In genomic region chr20:62122659-62123449, GRCh38 we compare ENCODE assay signal across 8 cellular contexts. TPM values are rescaled to one million over a fixed set of nuclear protein-coding genes. Genes with fewer than 3 reads are reported as not detected.
DNase-seq lines count a peak whose midpoint lies in the region; ATAC-seq and TF ChIP-seq lines count a peak whose summit lies in the region.

No MANE protein-coding gene starts in this region.

- TF ChIP-seq EP300 in gastroesophageal sphincter (IDR thresholded peaks at IDR 0.05): no peak

- peak overlapping the region; percentile 82 for H3K4me3 Mint-ChIP-seq in activated T-helper 2 cell treated with anti-CD3 and anti-CD28 coated beads, Interferon-gamma antibody, Interleukin-2, Interleukin-4, amounts not matched to agents 10 μg/mL and 5 μg/mL and 100 μg/mL, durations not matched to agents 14 hours and 24 hours and 36 hours (ENCODE audit: low read depth)

- in situ Hi-C loops in GM13977 (cut with MboI; ENCODE audit: low pct_unique_long_range_greater_than_20kb, low sequenced_read_pairs, unreplicated experiment): no loop called here

- H3K4me3 ChIP-seq in gastroesophageal sphincter (peak overlapping the region; percentile 75 to 84), psoas muscle (peak overlapping the region; percentile 81)

- no CpG with 5 or more reads among the region's 76 CpGs for WGBS in gastroesophageal sphincter (ENCODE audit: low coverage in 1 of 2), 2 donors
- WGBS in psoas muscle, 3 donors: 1% methylated on average over 23 to 76 of the region's 76 CpGs

- TF ChIP-seq CTCF in GM13977 (IDR thresholded peaks at IDR 0.05; ENCODE audit: extremely low read depth, insufficient read depth, missing control alignments): no peak
- TF ChIP-seq CTCF in gastroesophageal sphincter (IDR thresholded peaks at IDR 0.05): no peak
- no peak for TF ChIP-seq CTCF in psoas muscle (IDR thresholded peaks at IDR 0.05)

- no peaks in the 10 kb centered on the region for H3K9me3 ChIP-seq in gastroesophageal sphincter
- H3K9me3 ChIP-seq in psoas muscle: no peaks in the 10 kb centered on the region

- H3K27me3 Mint-ChIP-seq in activated T-helper 2 cell treated with anti-CD3 and anti-CD28 coated beads, Interferon-gamma antibody, Interleukin-2, Interleukin-4, amounts not matched to agents 10 μg/mL and 5 μg/mL and 100 μg/mL, durations not matched to agents 14 hours and 24 hours and 36 hours (ENCODE audit: low read depth): no peaks in the 10 kb centered on the region

- DNase-seq in 8988T (peak; percentile 74), GM13977 (ENCODE audit: low spot score) (peak; percentile 71), NCI-H446 treated with DMSO at 0.1 percent for 48 hours (lab: John Stamatoyannopoulos, UW) (peak; percentile 55), psoas muscle (peak; percentile 52 to 77), kidney glomerular epithelial cell (lab: John Stamatoyannopoulos, UW) (no peak)
- DNase-seq in activated T-helper 2 cell treated with anti-CD3 and anti-CD28 coated beads, Interferon-gamma antibody, Interleukin-2, Interleukin-4, amounts not matched to agents 10 μg/mL and 5 μg/mL and 100 μg/mL, durations not matched to agents 14 hours and 24 hours and 36 hours (ENCODE audit: low spot score): peak; percentile 19

- TF ChIP-seq POLR2A in gastroesophageal sphincter (IDR thresholded peaks at IDR 0.05): no peak

- peaks cover 33% of the 10 kb centered on the region for H3K36me3 Mint-ChIP-seq in activated T-helper 2 cell treated with anti-CD3 and anti-CD28 coated beads, Interferon-gamma antibody, Interleukin-2, Interleukin-4, amounts not matched to agents 10 μg/mL and 5 μg/mL and 100 μg/mL, durations not matched to agents 14 hours and 24 hours and 36 hours (ENCODE audit: low read depth)

- no peak overlapping the region for H3K27ac Mint-ChIP-seq in activated T-helper 2 cell treated with anti-CD3 and anti-CD28 coated beads, Interferon-gamma antibody, Interleukin-2, Interleukin-4, amounts not matched to agents 10 μg/mL and 5 μg/mL and 100 μg/mL, durations not matched to agents 14 hours and 24 hours and 36 hours

- H3K27me3 ChIP-seq in gastroesophageal sphincter (peaks cover 16% of the 10 kb centered on the region), psoas muscle (ENCODE audit: insufficient read depth in 3 of 3, low read length in 2 of 3) (no peaks in the 10 kb centered on the region)

- H3K9me3 Mint-ChIP-seq in activated T-helper 2 cell treated with anti-CD3 and anti-CD28 coated beads, Interferon-gamma antibody, Interleukin-2, Interleukin-4, amounts not matched to agents 10 μg/mL and 5 μg/mL and 100 μg/mL, durations not matched to agents 14 hours and 24 hours and 36 hours: no peaks in the 10 kb centered on the region

- H3K27ac ChIP-seq in gastroesophageal sphincter: peak overlapping the region; percentile 84 to 99 (median 98)
- peak overlapping the region; percentile 99 for H3K27ac ChIP-seq in psoas muscle

- ATAC-seq in HG02938 (IDR thresholded peaks at IDR 0.05; ENCODE audit: unreplicated experiment): peak; percentile 22
- ATAC-seq in gastroesophageal sphincter: peak; percentile 5
- ATAC-seq in psoas muscle: no peak

- peaks cover 0 to 46% (median 13%) of the 10 kb centered on the region in 3 donors for H3K4me1 ChIP-seq in gastroesophageal sphincter
- H3K4me1 ChIP-seq in psoas muscle: peaks cover 60% of the 10 kb centered on the region

- intact Hi-C loops in activated T-helper 2 cell treated with anti-CD3 and anti-CD28 coated beads, Interferon-gamma antibody, Interleukin-2, Interleukin-4, amounts not matched to agents 10 μg/mL and 5 μg/mL and 100 μg/mL, durations not matched to agents 14 hours and 24 hours and 36 hours (cut with micrococcal nuclease): loop anchor here (1.0 to 5.0 kb wide), 3 partner anchors 60 to 179 kb away; partner anchors contain the start of genes ADRM1, MTG2 and OSBPL2
- intact Hi-C loops in psoas muscle (cut with DNase I): loop anchor here (2.0 to 5.0 kb wide), 2 partner anchors 14 to 56 kb away; partner anchors contain the start of gene TAF4 (in 1 of the 2)

- peaks cover 24% of the 10 kb centered on the region for H3K4me1 Mint-ChIP-seq in activated T-helper 2 cell treated with anti-CD3 and anti-CD28 coated beads, Interferon-gamma antibody, Interleukin-2, Interleukin-4, amounts not matched to agents 10 μg/mL and 5 μg/mL and 100 μg/mL, durations not matched to agents 14 hours and 24 hours and 36 hours (ENCODE audit: low read depth)

- H3K36me3 ChIP-seq in gastroesophageal sphincter (peaks cover 0 to 36% of the 10 kb centered on the region in 2 donors), psoas muscle (ENCODE audit: insufficient read depth in 1 of 2, low read depth in 1 of 2) (peaks cover 12 to 37% of the 10 kb centered on the region in 2 donors)

RNA-seq across cellular contexts. Expression of gene LSM14B, which starts 0.6 kb away (rescaled TPM):
- 42.9 and 45.0 TPM in 2 replicates for total RNA-seq in activated T-helper 2 cell treated with anti-CD3 and anti-CD28 coated beads, Interferon-gamma antibody, Interleukin-2, Interleukin-4, amounts not matched to agents 10 μg/mL and 5 μg/mL and 100 μg/mL, durations not matched to agents 14 hours and 24 hours and 36 hours
- total RNA-seq in gastroesophageal sphincter: 10 to 100 TPM; 23.6 to 38.4 (median 35.3) TPM
- 10 to 100 TPM; 52.4 to 67.0 (median 60.8) TPM for total RNA-seq in psoas muscle
- polyA plus RNA-seq in psoas muscle: 10 to 100 TPM; 26.4 to 54.2 (median 39.6) TPM

RNA-seq across cellular contexts. Expression of gene PSMA7, which starts 20.3 kb away (rescaled TPM):
- total RNA-seq in activated T-helper 2 cell treated with anti-CD3 and anti-CD28 coated beads, Interferon-gamma antibody, Interleukin-2, Interleukin-4, amounts not matched to agents 10 μg/mL and 5 μg/mL and 100 μg/mL, durations not matched to agents 14 hours and 24 hours and 36 hours: 405 and 434 TPM in 2 replicates
- total RNA-seq in gastroesophageal sphincter: 100 to 1,000 TPM; 253 to 352 (median 303) TPM
- 100 to 1,000 TPM; 307 to 499 (median 459) TPM for total RNA-seq in psoas muscle
- polyA plus RNA-seq in psoas muscle: 1,000 to 10,000 TPM in 1 of 3 donors, 100 to 1,000 TPM in 2; 652 to 1,146 (median 986) TPM

RNA-seq across cellular contexts. Expression of gene SS18L1, which starts 20.7 kb away (rescaled TPM):
- 26.0 and 30.7 TPM in 2 replicates for total RNA-seq in activated T-helper 2 cell treated with anti-CD3 and anti-CD28 coated beads, Interferon-gamma antibody, Interleukin-2, Interleukin-4, amounts not matched to agents 10 μg/mL and 5 μg/mL and 100 μg/mL, durations not matched to agents 14 hours and 24 hours and 36 hours
- total RNA-seq in gastroesophageal sphincter: 10 to 100 TPM in 2 of 4 donors, 1 to 10 TPM in 2; 6.8 to 12.3 (median 11.1) TPM
- 10 to 100 TPM; 10.2 to 18.0 (median 13.2) TPM for total RNA-seq in psoas muscle
- polyA plus RNA-seq in psoas muscle: 10 to 100 TPM; 10.1 to 12.7 (median 10.3) TPM

RNA-seq across cellular contexts. Expression of gene TAF4, which starts 57.2 kb away (rescaled TPM):
- 23.6 and 26.9 TPM in 2 replicates for total RNA-seq in activated T-helper 2 cell treated with anti-CD3 and anti-CD28 coated beads, Interferon-gamma antibody, Interleukin-2, Interleukin-4, amounts not matched to agents 10 μg/mL and 5 μg/mL and 100 μg/mL, durations not matched to agents 14 hours and 24 hours and 36 hours
- total RNA-seq in gastroesophageal sphincter: 10 to 100 TPM in 3 of 4 donors, 1 to 10 TPM in 1; 7.6 to 19.9 (median 15.5) TPM
- total RNA-seq in psoas muscle: 10 to 100 TPM; 10.7 to 17.7 (median 14.4) TPM
- 1 to 10 TPM; 2.8 to 6.3 (median 3.3) TPM for polyA plus RNA-seq in psoas muscle

RNA-seq across cellular contexts. Expression of gene MTG2, which starts 60.0 kb away (rescaled TPM):
- 34.0 and 40.2 TPM in 2 replicates for total RNA-seq in activated T-helper 2 cell treated with anti-CD3 and anti-CD28 coated beads, Interferon-gamma antibody, Interleukin-2, Interleukin-4, amounts not matched to agents 10 μg/mL and 5 μg/mL and 100 μg/mL, durations not matched to agents 14 hours and 24 hours and 36 hours
- 10 to 100 TPM; 23.7 to 31.3 (median 30.2) TPM for total RNA-seq in gastroesophageal sphincter
- 10 to 100 TPM; 29.5 to 56.5 (median 39.6) TPM for total RNA-seq in psoas muscle
- 10 to 100 TPM; 25.0 to 56.2 (median 46.7) TPM for polyA plus RNA-seq in psoas muscle

Comparison
In these comparisons a context has a peak if more than half of its experiments do, and no peak if none do; other contexts are left out.
1. ATAC-seq: peak in HG02938 (single experiment) and gastroesophageal sphincter (single experiment); none in psoas muscle (0 of 4).